ENCODE assay signal across 1 cellular context in genomic region chr6:130000526-130001228, GRCh38.
TF ChIP-seq lines count a peak whose summit lies in the region.

No MANE protein-coding gene starts in this region.

TF ChIP-seq in HCT116, 20 proteins besides CTCF, POLR2A, EP300 and RAD21 (continued from another document):
- no peak for TF ChIP-seq REST (IDR thresholded peaks at IDR 0.05; ENCODE audit: low read depth)
- TF ChIP-seq SIN3A (IDR thresholded peaks at IDR 0.05; ENCODE audit: low read depth), result no peak
- no peak for TF ChIP-seq YY1 (IDR thresholded peaks at IDR 0.05; ENCODE audit: extremely low read depth, insufficient replicate concordance, low read depth, low read length)
- no peak for TF ChIP-seq TCF7L2 (IDR thresholded peaks at IDR 0.05; ENCODE audit: borderline replicate concordance, extremely low read depth, insufficient read depth, insufficient read length)
- TF ChIP-seq SRF (IDR thresholded peaks at IDR 0.05; ENCODE audit: low read depth), result no peak
- no peak for TF ChIP-seq JUND (IDR thresholded peaks at IDR 0.05)
- no peak for TF ChIP-seq ZBTB33 (IDR thresholded peaks at IDR 0.05; ENCODE audit: extremely low read depth, insufficient replicate concordance, low read length)
- TF ChIP-seq CBX3 (IDR thresholded peaks at IDR 0.05; ENCODE audit: low read depth), result no peak
- TF ChIP-seq ATF3 (IDR thresholded peaks at IDR 0.05), result no peak
- no peak for TF ChIP-seq ZFX (IDR thresholded peaks at IDR 0.05)
- TF ChIP-seq MAX (IDR thresholded peaks at IDR 0.05), result no peak
- TF ChIP-seq EGR1 (IDR thresholded peaks at IDR 0.05; ENCODE audit: low read depth), result no peak
- no peak for TF ChIP-seq CEBPB (IDR thresholded peaks at IDR 0.05; ENCODE audit: low read depth)
- no peak for TF ChIP-seq EZH2 (IDR thresholded peaks at IDR 0.05)
- TF ChIP-seq SP1 (IDR thresholded peaks at IDR 0.05; ENCODE audit: low read depth), result no peak
- TF ChIP-seq ZNF274 (IDR thresholded peaks at IDR 0.05; ENCODE audit: low read depth, low read length), result no peak
- TF ChIP-seq ELF1 (IDR thresholded peaks at IDR 0.05; ENCODE audit: borderline replicate concordance, low read depth), result no peak
- TF ChIP-seq POLR2AphosphoS5 (IDR thresholded peaks at IDR 0.05; ENCODE audit: low read depth, low read length), result no peak
